Comparison of ENCODE assay signal across 14 cellular contexts in genomic region chr16:56776562-56776961, GRCh38. TPM values are rescaled to one million over a fixed set of nuclear protein-coding genes. Genes with fewer than 3 reads are reported as not detected.
DNase-seq lines count a peak whose midpoint lies in the region; ATAC-seq, FAIRE-seq and TF ChIP-seq lines count a peak whose summit lies in the region.
"Had no signal": no experiment of that assay in that cellular context is flagged by ENCODE, and none has a peak within 500 bp of the region (broad histone marks: within the 10 kb centered on the region; RNA-seq: fewer than 3 reads in every experiment).

No MANE protein-coding gene starts in this region.

- TF ChIP-seq EP300 in K562 (IDR thresholded peaks at IDR 0.05; ENCODE audit: low read length) = no peak

- H3K4me1 ChIP-seq in A673 (ENCODE audit: insufficient read depth, low read length, poor library complexity, severe bottlenecking) (peaks cover 62% of the 10 kb centered on the region), HEK293 (ENCODE audit: control insufficient read depth, insufficient read depth, low read length) (peaks cover 6% of the 10 kb centered on the region; the same call in 1 of the 2 replicates), K562 (replicated peaks in 1 of 2; ENCODE audit: control insufficient read depth in 2 of 2, insufficient read depth in 2 of 2, low read length in 2 of 2) (no peaks in the 10 kb centered on the region)

- peaks cover 27% of the 10 kb centered on the region for H3K79me2 ChIP-seq in K562 (ENCODE audit: control insufficient read depth, insufficient read depth, low read length)

- H3K4me3 ChIP-seq in A673 (ENCODE audit: low read depth, low read length, poor library complexity, severe bottlenecking) = no peak overlapping the region
- H3K4me3 ChIP-seq in HEK293 (ENCODE audit: low read depth, low read length) = no peak overlapping the region
- no peak overlapping the region for H3K4me3 ChIP-seq in K562
- H3K4me3 ChIP-seq: esophagus muscularis mucosa had no signal

- ATAC-seq in K562 (no peak), HG03095 (IDR thresholded peaks at IDR 0.05; ENCODE audit: unreplicated experiment) (no peak)
- ATAC-seq: naive thymus-derived CD8-positive, alpha-beta T cell had no signal

- in situ Hi-C loops in K562 (cut with MboI) = no loop called here

- H3K36me3 Mint-ChIP-seq in CD14-positive monocyte = peaks cover 14 to 19% of the 10 kb centered on the region in 2 donors
- H3K36me3 Mint-ChIP-seq in activated T-helper 2 cell treated with anti-CD3 and anti-CD28 coated beads, Interferon-gamma antibody, Interleukin-2, Interleukin-4, amounts not matched to agents 10 μg/mL and 5 μg/mL and 100 μg/mL, durations not matched to agents 14 hours and 24 hours and 36 hours (ENCODE audit: low read depth) = peaks cover 12% of the 10 kb centered on the region

- no peak for TF ChIP-seq RAD21 in K562 (CRISPR knock-in tag; conservative IDR thresholded peaks at IDR 0.05 in 1 of 2, IDR thresholded peaks at IDR 0.05 in 1 of 2)

- WGBS in K562 (ENCODE audit: insufficient coverage, low coverage, missing lambda C conversion rate) = 58% methylated on average over 1 of the region's 1 CpG

- POLR2A ChIA-PET in A673 (lab: Charles Lee; ENCODE audit: low non-redundant PET) (no interaction called here), HEK293 (lab: Yijun Ruan, JAX) (no interaction called here), K562 (lab: Yijun Ruan, JAX) (interaction anchor here (0.5 kb wide), 1 partner anchor 406 kb away, joined by 3 read pairs; no protein-coding TSS in a partner anchor)

- peak overlapping the region in 1 of 7 donors; percentile 30 for H3K27ac Mint-ChIP-seq in CD14-positive monocyte
- H3K27ac Mint-ChIP-seq in activated T-helper 2 cell treated with anti-CD3 and anti-CD28 coated beads, Interferon-gamma antibody, Interleukin-2, Interleukin-4, amounts not matched to agents 10 μg/mL and 5 μg/mL and 100 μg/mL, durations not matched to agents 14 hours and 24 hours and 36 hours = no peak overlapping the region
- H3K27ac Mint-ChIP-seq: B cell had no signal

- peaks cover 34% of the 10 kb centered on the region for H3K4me1 Mint-ChIP-seq in CD14-positive monocyte
- peaks cover 41% of the 10 kb centered on the region for H3K4me1 Mint-ChIP-seq in activated T-helper 2 cell treated with anti-CD3 and anti-CD28 coated beads, Interferon-gamma antibody, Interleukin-2, Interleukin-4, amounts not matched to agents 10 μg/mL and 5 μg/mL and 100 μg/mL, durations not matched to agents 14 hours and 24 hours and 36 hours (ENCODE audit: low read depth)

- no peak overlapping the region for H3K9ac ChIP-seq in K562 (ENCODE audit: insufficient read depth in 1 of 2, low read depth in 2 of 2, low read length in 2 of 2)

- BruUV-seq in A673 (replicated peaks; lab: Mats Ljungman, UMichigan) (no TSS peak), K562 (replicated peaks; lab: Mats Ljungman, UMichigan) (no TSS peak)

- no peak overlapping the region for H3K4me3 Mint-ChIP-seq in CD14-positive monocyte
- H3K4me3 Mint-ChIP-seq in activated T-helper 2 cell treated with anti-CD3 and anti-CD28 coated beads, Interferon-gamma antibody, Interleukin-2, Interleukin-4, amounts not matched to agents 10 μg/mL and 5 μg/mL and 100 μg/mL, durations not matched to agents 14 hours and 24 hours and 36 hours (ENCODE audit: low read depth) = no peak overlapping the region
- H3K4me3 Mint-ChIP-seq: B cell; central memory CD8-positive, alpha-beta T cell; naive thymus-derived CD8-positive, alpha-beta T cell had no signal

- no peaks in the 10 kb centered on the region; the same call in 1 of the 2 replicates for H4K20me1 ChIP-seq in K562 (replicated peaks; ENCODE audit: control insufficient read depth, insufficient read depth, low read length)

- no peak for TF ChIP-seq POLR2A in K562 (conservative IDR thresholded peaks at IDR 0.05)

- H3K9me3 ChIP-seq in A673 (ENCODE audit: low read depth, low read length, poor library complexity, severe bottlenecking) (no peaks in the 10 kb centered on the region), HEK293 (ENCODE audit: control insufficient read depth, insufficient read depth, low read depth, low read length) (no peaks in the 10 kb centered on the region), K562 (replicated peaks; ENCODE audit: control insufficient read depth, insufficient read depth, low read depth, low read length) (no peaks in the 10 kb centered on the region)
- H3K9me3 ChIP-seq: esophagus muscularis mucosa had no signal

- peak overlapping the region; percentile 50 for H3K27ac ChIP-seq in A673 (ENCODE audit: low read depth, low read length, poor library complexity, severe bottlenecking)
- H3K27ac ChIP-seq in HEK293 (ENCODE audit: extremely low read depth, low read depth, low read length) = no peak overlapping the region
- no peak overlapping the region for H3K27ac ChIP-seq in K562 (ENCODE audit: extremely low read depth, low read depth, low read length)
- H3K27ac ChIP-seq: HL-60 had no signal

- H3K27me3 Mint-ChIP-seq in CD14-positive monocyte (ENCODE audit: low read depth in 3 of 3) = no peaks in the 10 kb centered on the region
- H3K27me3 Mint-ChIP-seq in activated T-helper 2 cell treated with anti-CD3 and anti-CD28 coated beads, Interferon-gamma antibody, Interleukin-2, Interleukin-4, amounts not matched to agents 10 μg/mL and 5 μg/mL and 100 μg/mL, durations not matched to agents 14 hours and 24 hours and 36 hours (ENCODE audit: low read depth) = peaks cover 1% of the 10 kb centered on the region
- H3K27me3 Mint-ChIP-seq: B cell; central memory CD8-positive, alpha-beta T cell; naive thymus-derived CD8-positive, alpha-beta T cell had no signal

- no peaks in the 10 kb centered on the region for H3K9me1 ChIP-seq in K562 (ENCODE audit: control insufficient read depth, insufficient read depth, low read length)

- CTCF ChIA-PET in A673 (lab: Charles Lee) (no interaction called here), HEK293 (lab: Yijun Ruan, JAX) (interaction anchor here (0.6 to 0.7 kb wide), 2 partner anchors 10 to 508 kb away, joined by 3 to 4 read pairs; no protein-coding TSS in a partner anchor), K562 (lab: Yijun Ruan, JAX; ENCODE audit: low intra/inter-chr PET ratio) (no interaction called here)

- intact Hi-C loops in A673 (cut with micrococcal nuclease; ENCODE audit: unreplicated experiment) (no loop called here), K562 (cut with micrococcal nuclease) (no loop called here), CD14-positive monocyte (cut with micrococcal nuclease) (no loop called here)
- intact Hi-C loops in activated T-helper 2 cell treated with anti-CD3 and anti-CD28 coated beads, Interferon-gamma antibody, Interleukin-2, Interleukin-4, amounts not matched to agents 10 μg/mL and 5 μg/mL and 100 μg/mL, durations not matched to agents 14 hours and 24 hours and 36 hours (cut with micrococcal nuclease) = no loop called here

- H3K36me3 ChIP-seq in A673 (ENCODE audit: insufficient read depth, low read length, poor library complexity, severe bottlenecking) (no peaks in the 10 kb centered on the region), HEK293 (ENCODE audit: control insufficient read depth in 2 of 2, insufficient read depth in 1 of 2, low read length in 2 of 2) (no peaks in the 10 kb centered on the region), K562 (ENCODE audit: control insufficient read depth, insufficient read depth, low read length) (peaks cover 4% of the 10 kb centered on the region; the same call in 2 of the 3 replicates)
- H3K36me3 ChIP-seq: esophagus muscularis mucosa had no signal

- no peak for FAIRE-seq in K562 (lab: Jason Lieb, UNC)

- TF ChIP-seq CTCF in A673 (conservative IDR thresholded peaks at IDR 0.05; ENCODE audit: low read depth, low read length) = no peak
- TF ChIP-seq CTCF in HEK293 (tag by site-specific recombination; IDR thresholded peaks at IDR 0.05) = no peak
- no peak for TF ChIP-seq CTCF in K562 (IDR thresholded peaks at IDR 0.05 in 2 of 3, conservative IDR thresholded peaks at IDR 0.05 in 1 of 3; ENCODE audit: insufficient read depth in 2 of 3, low read depth in 1 of 3, low read length in 3 of 3)
- no peak for TF ChIP-seq CTCF in CD14-positive monocyte (IDR thresholded peaks at IDR 0.05)

- DNase-seq in A673 (ENCODE audit: low spot score) = peak; percentile 79
- DNase-seq in K562 (ENCODE audit: extremely low read depth in 1 of 4, low spot score in 3 of 4) = peak in 1 of 4 experiments; percentile 18
- DNase-seq in iris pigment epithelial cell (ENCODE audit: low read depth) = peak; percentile 76
- no peak for DNase-seq in CD14-positive monocyte (ENCODE audit: low spot score)
- DNase-seq in activated T-helper 2 cell treated with anti-CD3 and anti-CD28 coated beads, Interferon-gamma antibody, Interleukin-2, Interleukin-4, amounts not matched to agents 10 μg/mL and 5 μg/mL and 100 μg/mL, durations not matched to agents 14 hours and 24 hours and 36 hours (ENCODE audit: low spot score) = no peak
- DNase-seq in NCI-H2196 (lab: John Stamatoyannopoulos, UW; ENCODE audit: unreplicated experiment) = no peak
- DNase-seq: activated CD4-positive, alpha-beta T cell treated with anti-CD3 and anti-CD28 coated beads for 1 hour; naive thymus-derived CD8-positive, alpha-beta T cell had no signal

- H3K27me3 ChIP-seq in A673 (replicated peaks; ENCODE audit: insufficient read depth, low read depth, low read length, poor library complexity) (no peaks in the 10 kb centered on the region), K562 (ENCODE audit: control insufficient read depth in 2 of 2, insufficient read depth in 2 of 2, low read length in 2 of 2) (no peaks in the 10 kb centered on the region)
- H3K27me3 ChIP-seq: esophagus muscularis mucosa had no signal

- no peaks in the 10 kb centered on the region for H3K9me3 Mint-ChIP-seq in CD14-positive monocyte
- no peaks in the 10 kb centered on the region for H3K9me3 Mint-ChIP-seq in activated T-helper 2 cell treated with anti-CD3 and anti-CD28 coated beads, Interferon-gamma antibody, Interleukin-2, Interleukin-4, amounts not matched to agents 10 μg/mL and 5 μg/mL and 100 μg/mL, durations not matched to agents 14 hours and 24 hours and 36 hours
- H3K9me3 Mint-ChIP-seq: central memory CD8-positive, alpha-beta T cell; naive thymus-derived CD8-positive, alpha-beta T cell had no signal

- no peak overlapping the region for H2AFZ ChIP-seq in K562 (ENCODE audit: low read depth, low read length)

- no peak overlapping the region for H3K4me2 ChIP-seq in K562 (ENCODE audit: insufficient read depth, low read length)

RNA-seq across cellular contexts. Expression of gene NUP93, which starts 46.6 kb away (rescaled TPM):
- total RNA-seq in A673 (2021) (153 and 155 TPM in 2 replicates), K562 (2014; rRNA removed) (111 and 129 TPM in 2 replicates), K562 (2014; rRNA removed; fragmentation: Illumina TruSeq; extraction: Trizol) (117 and 122 TPM in 2 replicates), K562 (2015; rRNA removed; fragmentation: Illumina TruSeq; extraction: Trizol) (136 and 137 TPM in 2 replicates), K562 (2021) (155 and 156 TPM in 2 replicates)
- 173 and 180 TPM in 2 replicates for total RNA-seq in K562 (2011; cell fraction: chromatin; rRNA removed; ENCODE audit: low replicate concordance)
- 70.0 and 74.1 TPM in 2 replicates for total RNA-seq in K562 (2011; cell fraction: nucleolus; rRNA removed)
- 117 and 128 TPM in 2 replicates for total RNA-seq in K562 (2011; cell fraction: nucleoplasm; rRNA removed)
- polyA plus RNA-seq in K562 (2011; rRNA removed) (92.0 and 105 TPM in 2 replicates), K562 (2014; fragmentation: Illumina TruSeq; extraction: Trizol) (114 and 121 TPM in 2 replicates), K562 (2014; fragmentation: Nextera tagmentation; extraction: Ambion mirVana) (100 to 1,000 TPM; 111 to 162 TPM), K562 (2014; rRNA removed) (88.4 and 101 TPM in 2 replicates), CD14-positive monocyte (10 to 100 TPM; 59.4 to 77.7 TPM)
- polyA plus RNA-seq in K562 (2011; cell fraction: cytosol; rRNA removed) = 118 and 127 TPM in 2 replicates
- 172 and 196 TPM in 2 replicates for polyA plus RNA-seq in K562 (2011; cell fraction: nucleus; rRNA removed)
- polyA plus RNA-seq in K562 (2012) = 76.2 and 104 TPM in 2 replicates
- 128 and 161 TPM in 2 replicates for polyA minus RNA-seq in K562 (2011; rRNA and poly(A)+ RNA removed)
- 112 and 141 TPM in 2 replicates for polyA minus RNA-seq in K562 (2011; cell fraction: cytosol; rRNA and poly(A)+ RNA removed)
- polyA minus RNA-seq in K562 (2011; cell fraction: nucleus; rRNA and poly(A)+ RNA removed) = 49.4 and 65.2 TPM in 2 replicates
- 145 and 149 TPM in 2 replicates for total RNA-seq in activated T-helper 2 cell treated with anti-CD3 and anti-CD28 coated beads, Interferon-gamma antibody, Interleukin-2, Interleukin-4, amounts not matched to agents 10 μg/mL and 5 μg/mL and 100 μg/mL, durations not matched to agents 14 hours and 24 hours and 36 hours

Comparison
In these comparisons a context has a peak if more than half of its experiments do, and no peak if none do; other contexts are left out.
1. DNase-seq: peak in A673 (single experiment) and iris pigment epithelial cell (single experiment); none in CD14-positive monocyte (single experiment), activated T-helper 2 cell treated with anti-CD3 and anti-CD28 coated beads, Interferon-gamma antibody, Interleukin-2, Interleukin-4, amounts not matched to agents 10 μg/mL and 5 μg/mL and 100 μg/mL, durations not matched to agents 14 hours and 24 hours and 36 hours (single experiment) and NCI-H2196 (single experiment).